8 cellular contexts compared by ENCODE assay signal in the genomic region with DNA sequence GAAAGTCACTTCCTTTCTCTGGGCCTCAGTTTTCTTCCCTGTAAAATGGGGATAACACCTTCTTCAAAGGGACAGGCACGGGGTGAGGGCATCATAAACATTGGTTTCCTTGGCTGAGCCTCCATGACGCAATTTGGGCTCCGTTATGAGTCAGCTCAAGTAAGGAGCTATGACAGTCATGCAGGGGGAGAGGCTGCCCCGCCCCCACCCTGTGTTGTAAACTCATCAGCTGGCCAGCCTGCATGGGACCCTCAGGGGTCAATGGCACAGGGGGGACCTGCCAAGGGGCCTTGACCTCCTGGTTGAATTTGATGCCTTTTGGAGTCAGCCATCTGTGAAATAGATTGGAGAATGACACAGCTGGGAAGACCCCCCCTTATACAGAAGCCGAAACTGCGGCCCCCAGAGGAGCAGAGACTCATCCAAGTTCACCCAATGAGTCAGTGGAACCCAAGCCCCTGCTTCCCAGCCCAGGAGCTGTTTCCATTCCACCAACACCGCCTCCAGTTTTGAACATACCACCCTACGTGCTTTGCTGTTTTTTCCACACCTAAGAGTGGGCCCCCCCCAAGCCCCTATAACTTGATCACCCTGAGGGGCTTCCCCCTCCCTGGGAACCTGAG. TPM values are rescaled to one million over a fixed set of nuclear protein-coding genes. Genes with fewer than 3 reads are reported as not detected.
DNase-seq lines count a peak whose midpoint lies in the region; ATAC-seq and TF ChIP-seq lines count a peak whose summit lies in the region.

No MANE protein-coding gene starts in this region.

- TF ChIP-seq CTCF in NB4 (IDR thresholded peaks at IDR 0.05; ENCODE audit: low read depth, low read length) (no peak), left ventricle myocardium inferior (IDR thresholded peaks at IDR 0.05; ENCODE audit: borderline replicate concordance) (no peak)

- H3K4me1 Mint-ChIP-seq in activated T-cell treated with anti-CD3 and anti-CD28 coated beads, Interleukin-2, amount 50 U/mL, for 72 hours (ENCODE audit: low read depth): peaks cover 71% of the 10 kb centered on the region
- peaks cover 47 to 82% (median 77%) of the 10 kb centered on the region in 4 donors for H3K4me1 Mint-ChIP-seq in naive thymus-derived CD8-positive, alpha-beta T cell

- no peak for TF ChIP-seq POLR2A in NB4 (IDR thresholded peaks at IDR 0.05; ENCODE audit: extremely low read depth, insufficient read length)

- POLR2A ChIA-PET in naive thymus-derived CD8-positive, alpha-beta T cell (lab: Charles Lee): interaction anchor here (1.2 to 10.3 kb wide), 7 partner anchors 14 to 68 kb away, joined by 3 to 137 read pairs (median 81); partner anchors contain the start of gene RUNX3

- H3K4me3 ChIP-seq in BLaER1 (no peak overlapping the region), NB4 (ENCODE audit: low read depth, low read length) (no peak overlapping the region), left ventricle myocardium inferior (no peak overlapping the region)

- H3K27me3 Mint-ChIP-seq in activated T-cell treated with anti-CD3 and anti-CD28 coated beads, Interleukin-2, amount 50 U/mL, for 72 hours (ENCODE audit: low read depth): no peaks in the 10 kb centered on the region
- no peaks in the 10 kb centered on the region for H3K27me3 Mint-ChIP-seq in naive thymus-derived CD8-positive, alpha-beta T cell

- no peaks in the 10 kb centered on the region for H4K20me1 ChIP-seq in BLaER1

- no peaks in the 10 kb centered on the region for H3K9me3 Mint-ChIP-seq in activated T-cell treated with anti-CD3 and anti-CD28 coated beads, Interleukin-2, amount 50 U/mL, for 72 hours
- H3K9me3 Mint-ChIP-seq in naive thymus-derived CD8-positive, alpha-beta T cell: peaks cover 0 to 1% (median 0%) of the 10 kb centered on the region in 9 donors

- peaks cover 15 to 21% of the 10 kb centered on the region in 2 donors for H3K36me3 Mint-ChIP-seq in activated T-cell treated with anti-CD3 and anti-CD28 coated beads, Interleukin-2, amount 50 U/mL, for 72 hours (ENCODE audit: insufficient read depth in 2 of 2)
- peaks cover 0 to 2% (median 0%) of the 10 kb centered on the region in 3 donors for H3K36me3 Mint-ChIP-seq in naive thymus-derived CD8-positive, alpha-beta T cell

- DNase-seq in NB4 (ENCODE audit: low read depth) (peak; percentile 94), left ventricle myocardium inferior (no peak), RPMI8226 (no peak), NCI-H1930 (lab: John Stamatoyannopoulos, UW) (no peak), T1000 (lab: John Stamatoyannopoulos, UW) (no peak)
- peak; percentile 89 to 91 for DNase-seq in activated T-cell treated with anti-CD3 and anti-CD28 coated beads, Interleukin-2, amount 50 U/mL, for 72 hours
- peak in 1 of 10 donors; percentile 29 for DNase-seq in naive thymus-derived CD8-positive, alpha-beta T cell

- no peaks in the 10 kb centered on the region for H3K27me3 ChIP-seq in BLaER1
- peaks cover 99% of the 10 kb centered on the region for H3K27me3 ChIP-seq in left ventricle myocardium inferior (ENCODE audit: low read depth)

- H3K9me3 ChIP-seq in BLaER1 (no peaks in the 10 kb centered on the region), left ventricle myocardium inferior (replicated peaks) (no peaks in the 10 kb centered on the region)

- peak overlapping the region; percentile 90; the same call in 1 of the 2 replicates for H3K4me2 ChIP-seq in BLaER1

- H3K27ac ChIP-seq in BLaER1 (0 out of 2 replicates have a peak overlapping the region, but pooled peaks have one; percentile 11), left ventricle myocardium inferior (replicated peaks) (no peak overlapping the region)

- H3K9ac ChIP-seq in BLaER1: no peak overlapping the region

- intact Hi-C loops in left ventricle myocardium inferior (cut with micrococcal nuclease): no loop called here

- H3K36me3 ChIP-seq in BLaER1 (no peaks in the 10 kb centered on the region), left ventricle myocardium inferior (no peaks in the 10 kb centered on the region)

- peaks cover 69% of the 10 kb centered on the region for H3K4me1 ChIP-seq in BLaER1
- H3K4me1 ChIP-seq in left ventricle myocardium inferior: no peaks in the 10 kb centered on the region

- H3K27ac Mint-ChIP-seq in activated T-cell treated with anti-CD3 and anti-CD28 coated beads, Interleukin-2, amount 50 U/mL, for 72 hours: peak overlapping the region; percentile 82
- H3K27ac Mint-ChIP-seq in naive thymus-derived CD8-positive, alpha-beta T cell: peak overlapping the region; percentile 41 to 98 (median 96)

- ATAC-seq in activated T-cell treated with anti-CD3 and anti-CD28 coated beads, Interleukin-2, amount 50 U/mL, for 72 hours (replicated peaks in 1 of 2): peak; percentile 61 to 63
- no peak for ATAC-seq in naive thymus-derived CD8-positive, alpha-beta T cell

- peak overlapping the region; percentile 67 to 89 for H3K4me3 Mint-ChIP-seq in activated T-cell treated with anti-CD3 and anti-CD28 coated beads, Interleukin-2, amount 50 U/mL, for 72 hours
- peak overlapping the region in 4 of 10 donors; percentile 19 to 48 (median 31) for H3K4me3 Mint-ChIP-seq in naive thymus-derived CD8-positive, alpha-beta T cell

RNA-seq across cellular contexts. Expression of gene RUNX3, which starts 36.8 kb away (rescaled TPM):
- 100 to 1,000 TPM; 254 to 298 TPM for total RNA-seq in activated T-cell treated with anti-CD3 and anti-CD28 coated beads, Interleukin-2, amount 50 U/mL, for 72 hours
- 10 to 100 TPM; 87.1 to 95.3 TPM for total RNA-seq in naive thymus-derived CD8-positive, alpha-beta T cell
- polyA plus RNA-seq in naive thymus-derived CD8-positive, alpha-beta T cell: 10 to 100 TPM; 22.0 to 64.0 (median 54.0) TPM
- total RNA-seq in left ventricle myocardium inferior: 0.52 TPM

Comparison
In these comparisons a context has a peak if more than half of its experiments do, and no peak if none do; other contexts are left out.
1. DNase-seq: peak in NB4 (single experiment) and activated T-cell treated with anti-CD3 and anti-CD28 coated beads, Interleukin-2, amount 50 U/mL, for 72 hours (2 of 2); none in left ventricle myocardium inferior (single experiment), RPMI8226 (single experiment), NCI-H1930 (0 of 2) and T1000 (single experiment).
2. ATAC-seq: peak in activated T-cell treated with anti-CD3 and anti-CD28 coated beads, Interleukin-2, amount 50 U/mL, for 72 hours (2 of 2); none in naive thymus-derived CD8-positive, alpha-beta T cell (0 of 2).
3. RNA of gene RUNX3, which starts 36.8 kb away (total RNA-seq): 254 to 298 TPM in activated T-cell treated with anti-CD3 and anti-CD28 coated beads, Interleukin-2, amount 50 U/mL, for 72 hours and 87.1 to 95.3 TPM in naive thymus-derived CD8-positive, alpha-beta T cell; 0.52 TPM in left ventricle myocardium inferior (single experiment); every median in the first group is over 10 times any median in the second.